Comparison of ENCODE assay signal across 6 cellular contexts in genomic region chr21:37034394-37034793, GRCh38. TPM values are rescaled to one million over a fixed set of nuclear protein-coding genes. Genes with fewer than 3 reads are reported as not detected.
"Had no signal": no experiment of that assay in that cellular context is flagged by ENCODE, and none has a peak within 500 bp of the region (broad histone marks: within the 10 kb centered on the region; RNA-seq: fewer than 3 reads in every experiment).

No MANE protein-coding gene starts in this region.

RNA-seq across cellular contexts. Expression of gene RIPPLY3, which starts 27.9 kb away (rescaled TPM):
- total RNA-seq: activated B cell treated with CpG ODN at 0.5 μM for 24 hours; activated CD4-positive, alpha-beta memory T cell treated with anti-CD3 and anti-CD28 coated beads, Interleukin-2, amount 10 ng/mL, durations not matched to agents 7 days and 5 days; activated CD8-positive, alpha-beta T cell treated with anti-CD3 and anti-CD28 coated beads for 36 hours; T-helper 1 cell treated with Interleukin-12 subunit alpha and Interleukin-12 subunit beta and Interleukin-4 antibody, amounts not matched to agents 30 ng/mL and 1 ng/mL, for 36 hours; T-helper 17 cell; T-helper 2 cell treated with Interferon-gamma antibody and Interleukin-4, amounts not matched to agents 100 ng/mL and 5 ng/mL, for 36 hours had no signal
